2 cellular contexts compared by ENCODE assay signal in the genomic region with DNA sequence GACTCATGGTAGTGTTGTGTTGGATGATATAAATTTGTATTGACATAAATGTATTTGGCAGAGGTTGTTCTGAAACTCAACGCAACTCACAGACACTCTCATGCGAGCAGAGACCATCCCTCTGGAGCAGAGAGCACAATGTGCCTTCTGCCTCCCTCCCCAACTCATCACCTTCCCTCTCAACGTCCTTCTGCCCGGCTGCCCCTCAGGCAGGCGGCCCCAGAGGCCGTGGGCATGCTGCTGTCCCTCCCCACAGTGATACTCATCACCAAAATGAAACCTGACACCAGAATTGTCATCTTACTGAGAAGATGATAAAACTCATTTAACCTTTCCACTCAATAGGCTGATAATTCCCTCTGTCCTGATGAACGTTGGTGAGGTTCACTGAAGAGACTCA.
TF ChIP-seq lines count a peak whose summit lies in the region.

No MANE protein-coding gene starts in this region.

TF ChIP-seq in IMR-90, 13 proteins besides CTCF, POLR2A, EP300 and RAD21:
- TF ChIP-seq ELK1 (IDR thresholded peaks at IDR 0.05; ENCODE audit: borderline replicate concordance, low read depth, low read length) (no peak), MXI1 (IDR thresholded peaks at IDR 0.05; ENCODE audit: borderline replicate concordance, low read depth, low read length) (no peak), MAZ (IDR thresholded peaks at IDR 0.05; ENCODE audit: borderline replicate concordance, low read depth, low read length) (no peak), CEBPB (IDR thresholded peaks at IDR 0.05; ENCODE audit: low read depth, low read length) (no peak), MAFK (IDR thresholded peaks at IDR 0.05; ENCODE audit: low read depth, low read length) (no peak), FOS (IDR thresholded peaks at IDR 0.05; ENCODE audit: low read depth, low read length) (no peak), NFE2L2 (IDR thresholded peaks at IDR 0.05; ENCODE audit: low read depth, low read length) (no peak), SMC3 (IDR thresholded peaks at IDR 0.05; ENCODE audit: low read depth, low read length) (no peak)

TF ChIP-seq in neural cell, 6 proteins besides CTCF, POLR2A, EP300 and RAD21:
- TF ChIP-seq SMC3 (conservative IDR thresholded peaks at IDR 0.05; ENCODE audit: poor library complexity) = no peak
- no peak for TF ChIP-seq TAF1 (IDR thresholded peaks at IDR 0.05; ENCODE audit: low read depth)
